In the genomic region with DNA sequence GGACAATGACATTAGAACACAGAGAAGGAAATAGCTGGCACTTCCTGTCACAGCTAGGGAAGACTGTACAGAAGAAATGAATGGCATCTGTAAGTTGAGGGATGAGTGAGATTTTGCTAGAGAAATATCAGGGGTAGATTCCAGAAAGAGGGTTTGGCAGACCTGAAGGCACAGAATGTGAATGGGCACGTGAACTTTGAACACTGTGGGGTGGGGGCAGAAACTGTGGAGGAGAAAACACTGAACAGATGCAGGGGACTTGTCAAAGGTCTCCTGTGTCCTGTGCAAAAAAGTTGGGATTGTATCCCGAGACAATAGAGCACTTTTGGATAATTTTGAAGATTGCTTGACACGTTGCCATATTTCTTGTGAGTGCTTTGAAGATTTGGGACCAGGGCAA, we compare ENCODE assay signal across 26 cellular contexts.
"Had no signal": no experiment of that assay in that cellular context is flagged by ENCODE, and none has a peak within 500 bp of the region (broad histone marks: within the 10 kb centered on the region; RNA-seq: fewer than 3 reads in every experiment).

No MANE protein-coding gene starts in this region.

- H3K27ac ChIP-seq: ovary, parathyroid adenoma, psoas muscle, right lobe of liver, sigmoid colon, stomach, thoracic aorta, thyroid gland, tibial nerve, upper lobe of left lung, vagina had no signal

- FAIRE-seq: small intestine, urothelium cell line had no signal

- ATAC-seq: natural killer cell treated with Interleukin-12 subunit alpha and Interleukin-12 subunit beta and Interleukin-15 and Interleukin-18, amount 100 ng/mL, for 72 hours; psoas muscle; right cardiac atrium; stimulated activated effector memory CD8-positive, alpha-beta T cell treated with anti-CD3 and anti-CD28 coated beads, Interleukin-12 subunit alpha, Interleukin-12 subunit beta, amount 100 ng/mL, for 72 hours; stimulated activated naive B cell treated with anti-CD40 and anti-IgM and Interleukin-4, amounts not matched to agents 10 μg/mL and 1 μg/mL and 100 μg/mL, for 72 hours had no signal

- H3K4me3 ChIP-seq: ovary, psoas muscle, right lobe of liver, sigmoid colon, stomach, thoracic aorta, thyroid gland, tibial nerve, upper lobe of left lung, vagina had no signal

- H3K79me2 ChIP-seq: parathyroid adenoma had no signal

- H3K9me3 ChIP-seq: ovary, psoas muscle, right lobe of liver, sigmoid colon, stomach, thoracic aorta, thyroid gland, tibial nerve, upper lobe of left lung, vagina had no signal

- H3K27me3 ChIP-seq: ovary, right lobe of liver, sigmoid colon, stomach, thyroid gland, tibial nerve, upper lobe of left lung, vagina had no signal

- H3K36me3 ChIP-seq: ovary, right lobe of liver, sigmoid colon, stomach, thoracic aorta, thyroid gland, tibial nerve, upper lobe of left lung, vagina had no signal

- H3K4me1 ChIP-seq: parathyroid adenoma, psoas muscle, vagina had no signal

- DNase-seq: nephron progenitor cell; occipital lobe; ovary; posterior cingulate gyrus; psoas muscle; right cardiac atrium; right lobe of liver; sigmoid colon; small intestine; stimulated activated CD4-positive, alpha-beta T cell treated with anti-CD3 and anti-CD28 coated beads, Interleukin-15, amount 100 ng/mL, for 24 hours; stimulated activated CD4-positive, alpha-beta T cell treated with anti-CD3 and anti-CD28 coated beads, Interleukin-2, amount 100 ng/mL, for 24 hours; stimulated activated CD4-positive, alpha-beta T cell treated with anti-CD3 and anti-CD28 coated beads, Interleukin-2, amount 100 ng/mL, for 48 hours; stimulated activated CD4-positive, alpha-beta T cell treated with anti-CD3 and anti-CD28 coated beads, Interleukin-4, amount 100 ng/mL, for 24 hours; stimulated activated naive B cell treated with anti-CD40 and anti-IgM and Interleukin-4, amounts not matched to agents 10 μg/mL and 1 μg/mL and 100 μg/mL, for 72 hours; stimulated activated naive CD4-positive, alpha-beta T cell treated with Interleukin-2 at 50 U/mL for 16 hours; stomach; thyroid gland; trophoblast cell; upper lobe of left lung had no signal

- H2AFZ ChIP-seq: parathyroid adenoma had no signal

- H3K9ac ChIP-seq: parathyroid adenoma had no signal
